ENCODE assay signal across 2 cellular contexts in the genomic region with DNA sequence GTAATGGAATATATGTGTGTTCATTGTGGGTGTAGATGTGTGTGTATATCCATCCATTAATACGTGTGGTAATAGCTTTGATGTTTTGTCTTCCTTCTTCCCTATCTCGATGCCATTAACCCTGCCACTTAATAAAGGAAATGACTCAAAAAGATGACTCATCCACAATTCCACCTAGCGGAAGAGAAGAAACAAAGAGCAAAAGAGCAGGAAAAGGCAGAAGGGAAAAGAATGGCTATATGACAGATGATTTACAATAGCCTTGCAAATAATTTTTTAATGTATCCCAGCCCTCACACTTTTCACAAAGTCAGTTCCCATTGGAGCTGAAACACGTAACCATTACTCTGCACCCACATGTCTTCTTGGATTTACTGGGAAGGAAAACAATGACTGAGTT.
TF ChIP-seq lines count a peak whose summit lies in the region.

No MANE protein-coding gene starts in this region.

TF ChIP-seq in HCT116, 20 proteins besides CTCF, POLR2A, EP300 and RAD21:
- TF ChIP-seq ZFX (IDR thresholded peaks at IDR 0.05) (no peak), YY1 (IDR thresholded peaks at IDR 0.05; ENCODE audit: extremely low read depth, insufficient replicate concordance, low read depth, low read length) (no peak), EZH2phosphoT487 (IDR thresholded peaks at IDR 0.05; ENCODE audit: borderline replicate concordance) (no peak), JUND (IDR thresholded peaks at IDR 0.05) (peak; percentile 99), CBX3 (IDR thresholded peaks at IDR 0.05; ENCODE audit: low read depth) (peak; percentile 79), ZNF274 (IDR thresholded peaks at IDR 0.05; ENCODE audit: low read depth, low read length) (no peak), EZH2 (IDR thresholded peaks at IDR 0.05) (no peak), CEBPB (IDR thresholded peaks at IDR 0.05; ENCODE audit: low read depth) (peak; percentile 71; the same call in 1 of the 2 replicates), SP1 (IDR thresholded peaks at IDR 0.05; ENCODE audit: low read depth) (peak; percentile 92), ELF1 (IDR thresholded peaks at IDR 0.05; ENCODE audit: borderline replicate concordance, low read depth) (no peak; the same call in 1 of the 2 replicates), SIN3A (IDR thresholded peaks at IDR 0.05; ENCODE audit: low read depth) (no peak; the same call in 1 of the 2 replicates), POLR2AphosphoS5 (IDR thresholded peaks at IDR 0.05; ENCODE audit: low read depth, low read length) (peak; percentile 41; the same call in 1 of the 2 replicates), EGR1 (IDR thresholded peaks at IDR 0.05; ENCODE audit: low read depth) (peak; percentile 56), SRF (IDR thresholded peaks at IDR 0.05; ENCODE audit: low read depth) (peak; percentile 69; the same call in 1 of the 2 replicates), FOSL1 (IDR thresholded peaks at IDR 0.05; ENCODE audit: low read depth) (peak; percentile 99), TCF7L2 (IDR thresholded peaks at IDR 0.05; ENCODE audit: borderline replicate concordance, extremely low read depth, insufficient read depth, insufficient read length) (peak; percentile 92)
- TF ChIP-seq, protein P1, sequence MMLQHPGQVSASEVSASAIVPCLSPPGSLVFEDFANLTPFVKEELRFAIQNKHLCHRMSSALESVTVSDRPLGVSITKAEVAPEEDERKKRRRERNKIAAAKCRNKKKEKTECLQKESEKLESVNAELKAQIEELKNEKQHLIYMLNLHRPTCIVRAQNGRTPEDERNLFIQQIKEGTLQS (IDR thresholded peaks at IDR 0.05), result peak; percentile 65
- TF ChIP-seq, protein P2, sequence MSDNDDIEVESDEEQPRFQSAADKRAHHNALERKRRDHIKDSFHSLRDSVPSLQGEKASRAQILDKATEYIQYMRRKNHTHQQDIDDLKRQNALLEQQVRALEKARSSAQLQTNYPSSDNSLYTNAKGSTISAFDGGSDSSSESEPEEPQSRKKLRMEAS (IDR thresholded peaks at IDR 0.05), result peak; percentile 44; the same call in 1 of the 2 replicates
- TF ChIP-seq, protein P3, sequence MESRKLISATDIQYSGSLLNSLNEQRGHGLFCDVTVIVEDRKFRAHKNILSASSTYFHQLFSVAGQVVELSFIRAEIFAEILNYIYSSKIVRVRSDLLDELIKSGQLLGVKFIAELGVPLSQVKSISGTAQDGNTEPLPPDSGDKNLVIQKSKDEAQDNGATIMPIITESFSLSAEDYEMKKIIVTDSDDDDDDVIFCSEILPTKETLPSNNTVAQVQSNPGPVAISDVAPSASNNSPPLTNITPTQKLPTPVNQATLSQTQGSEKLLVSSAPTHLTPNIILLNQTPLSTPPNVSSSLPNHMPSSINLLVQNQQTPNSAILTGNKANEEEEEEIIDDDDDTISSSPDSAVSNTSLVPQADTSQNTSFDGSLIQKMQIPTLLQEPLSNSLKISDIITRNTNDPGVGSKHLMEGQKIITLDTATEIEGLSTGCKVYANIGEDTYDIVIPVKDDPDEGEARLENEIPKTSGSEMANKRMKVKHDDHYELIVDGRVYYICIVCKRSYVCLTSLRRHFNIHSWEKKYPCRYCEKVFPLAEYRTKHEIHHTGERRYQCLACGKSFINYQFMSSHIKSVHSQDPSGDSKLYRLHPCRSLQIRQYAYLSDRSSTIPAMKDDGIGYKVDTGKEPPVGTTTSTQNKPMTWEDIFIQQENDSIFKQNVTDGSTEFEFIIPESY (IDR thresholded peaks at IDR 0.05; ENCODE audit: extremely low read depth, insufficient replicate concordance, low read length), result peak; percentile 12
- TF ChIP-seq, protein P4, sequence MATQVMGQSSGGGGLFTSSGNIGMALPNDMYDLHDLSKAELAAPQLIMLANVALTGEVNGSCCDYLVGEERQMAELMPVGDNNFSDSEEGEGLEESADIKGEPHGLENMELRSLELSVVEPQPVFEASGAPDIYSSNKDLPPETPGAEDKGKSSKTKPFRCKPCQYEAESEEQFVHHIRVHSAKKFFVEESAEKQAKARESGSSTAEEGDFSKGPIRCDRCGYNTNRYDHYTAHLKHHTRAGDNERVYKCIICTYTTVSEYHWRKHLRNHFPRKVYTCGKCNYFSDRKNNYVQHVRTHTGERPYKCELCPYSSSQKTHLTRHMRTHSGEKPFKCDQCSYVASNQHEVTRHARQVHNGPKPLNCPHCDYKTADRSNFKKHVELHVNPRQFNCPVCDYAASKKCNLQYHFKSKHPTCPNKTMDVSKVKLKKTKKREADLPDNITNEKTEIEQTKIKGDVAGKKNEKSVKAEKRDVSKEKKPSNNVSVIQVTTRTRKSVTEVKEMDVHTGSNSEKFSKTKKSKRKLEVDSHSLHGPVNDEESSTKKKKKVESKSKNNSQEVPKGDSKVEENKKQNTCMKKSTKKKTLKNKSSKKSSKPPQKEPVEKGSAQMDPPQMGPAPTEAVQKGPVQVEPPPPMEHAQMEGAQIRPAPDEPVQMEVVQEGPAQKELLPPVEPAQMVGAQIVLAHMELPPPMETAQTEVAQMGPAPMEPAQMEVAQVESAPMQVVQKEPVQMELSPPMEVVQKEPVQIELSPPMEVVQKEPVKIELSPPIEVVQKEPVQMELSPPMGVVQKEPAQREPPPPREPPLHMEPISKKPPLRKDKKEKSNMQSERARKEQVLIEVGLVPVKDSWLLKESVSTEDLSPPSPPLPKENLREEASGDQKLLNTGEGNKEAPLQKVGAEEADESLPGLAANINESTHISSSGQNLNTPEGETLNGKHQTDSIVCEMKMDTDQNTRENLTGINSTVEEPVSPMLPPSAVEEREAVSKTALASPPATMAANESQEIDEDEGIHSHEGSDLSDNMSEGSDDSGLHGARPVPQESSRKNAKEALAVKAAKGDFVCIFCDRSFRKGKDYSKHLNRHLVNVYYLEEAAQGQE (IDR thresholded peaks at IDR 0.05; ENCODE audit: low read depth), result no peak

TF ChIP-seq in SK-N-SH, 30 proteins besides CTCF, POLR2A, EP300 and RAD21:
- TF ChIP-seq MEF2A (IDR thresholded peaks at IDR 0.05; ENCODE audit: borderline replicate concordance, low read depth) (no peak), ELF1 (IDR thresholded peaks at IDR 0.05) (peak; percentile 51; the same call in 1 of the 2 replicates), GABPA (IDR thresholded peaks at IDR 0.05; ENCODE audit: low read depth) (peak; percentile 40; the same call in 1 of the 2 replicates), NFIC (IDR thresholded peaks at IDR 0.05; ENCODE audit: borderline replicate concordance) (peak; percentile 84), TCF12 (IDR thresholded peaks at IDR 0.05) (peak; percentile 94), RXRA (IDR thresholded peaks at IDR 0.05; ENCODE audit: borderline replicate concordance, low read depth) (peak; percentile 64; the same call in 1 of the 2 replicates), TEAD4 (IDR thresholded peaks at IDR 0.05; ENCODE audit: borderline replicate concordance, insufficient read depth) (peak; percentile 77; the same call in 1 of the 2 replicates), YY1 (IDR thresholded peaks at IDR 0.05; ENCODE audit: low read depth) (peak; percentile 52; the same call in 1 of the 2 replicates), NRF1 (IDR thresholded peaks at IDR 0.05; ENCODE audit: low read depth, low read length) (no peak), FOXM1 (IDR thresholded peaks at IDR 0.05; ENCODE audit: low read depth) (peak; percentile 72; the same call in 1 of the 2 replicates), POLR2AphosphoS5 (IDR thresholded peaks at IDR 0.05; ENCODE audit: low read depth, low read length) (peak; percentile 65; the same call in 1 of the 2 replicates), FOSL2 (IDR thresholded peaks at IDR 0.05; ENCODE audit: borderline replicate concordance, low read depth) (peak; percentile 98), JUND (IDR thresholded peaks at IDR 0.05) (peak; percentile 99), CHD2 (IDR thresholded peaks at IDR 0.05; ENCODE audit: low read length, partially characterized antibody) (no peak), FOXJ3 (CRISPR knock-in tag; IDR thresholded peaks at IDR 0.05) (no peak)
- TF ChIP-seq, protein P3 (IDR thresholded peaks at IDR 0.05; ENCODE audit: borderline replicate concordance, low read depth), result 0 out of 2 replicates have a peak, but pooled peaks have one; percentile 41
- TF ChIP-seq, protein P5, sequence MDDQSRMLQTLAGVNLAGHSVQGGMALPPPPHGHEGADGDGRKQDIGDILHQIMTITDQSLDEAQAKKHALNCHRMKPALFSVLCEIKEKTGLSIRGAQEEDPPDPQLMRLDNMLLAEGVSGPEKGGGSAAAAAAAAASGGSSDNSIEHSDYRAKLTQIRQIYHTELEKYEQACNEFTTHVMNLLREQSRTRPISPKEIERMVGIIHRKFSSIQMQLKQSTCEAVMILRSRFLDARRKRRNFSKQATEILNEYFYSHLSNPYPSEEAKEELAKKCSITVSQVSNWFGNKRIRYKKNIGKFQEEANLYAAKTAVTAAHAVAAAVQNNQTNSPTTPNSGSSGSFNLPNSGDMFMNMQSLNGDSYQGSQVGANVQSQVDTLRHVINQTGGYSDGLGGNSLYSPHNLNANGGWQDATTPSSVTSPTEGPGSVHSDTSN (IDR thresholded peaks at IDR 0.05), result peak; percentile 91
- TF ChIP-seq, protein P2 (IDR thresholded peaks at IDR 0.05; ENCODE audit: low read depth), result peak; percentile 70
